In the genomic region with DNA sequence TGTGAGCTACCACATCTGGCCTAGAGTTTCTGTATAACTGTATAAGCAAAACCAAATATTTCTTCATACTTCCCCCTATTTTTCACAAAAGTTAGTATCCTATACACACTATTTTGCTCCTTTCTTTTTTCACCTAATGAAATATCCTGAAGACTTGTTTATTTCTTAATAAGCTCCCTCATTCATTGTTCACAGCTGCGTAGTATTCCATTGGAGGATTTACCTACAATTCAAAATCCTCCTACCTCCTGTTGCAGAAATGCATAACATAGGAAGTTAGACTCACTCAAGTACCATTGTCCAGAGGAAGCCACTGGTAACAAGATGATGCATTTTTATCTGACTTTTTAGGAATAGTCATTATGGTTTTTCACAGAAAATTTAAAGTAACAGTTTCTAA, we compare ENCODE assay signal across 31 cellular contexts. TPM values are rescaled to one million over a fixed set of nuclear protein-coding genes. Genes with fewer than 3 reads are reported as not detected.
"Had no signal": no experiment of that assay in that cellular context is flagged by ENCODE, and none has a peak within 500 bp of the region (broad histone marks: within the 10 kb centered on the region; RNA-seq: fewer than 3 reads in every experiment).

No MANE protein-coding gene starts in this region.

- H3K27ac ChIP-seq: stomach, suprapubic skin, testis, thoracic aorta, thyroid gland, tibial artery, tibial nerve, transverse colon, upper lobe of left lung, upper lobe of right lung, uterus, vagina had no signal

- H3K4me3 ChIP-seq: stomach, suprapubic skin, testis, thoracic aorta, thyroid gland, tibial artery, tibial nerve, transverse colon, upper lobe of left lung, upper lobe of right lung, uterus, vagina had no signal

- H3K9me3 ChIP-seq: stomach, suprapubic skin, testis, thoracic aorta, thyroid gland, tibial artery, tibial nerve, transverse colon, upper lobe of left lung, upper lobe of right lung, uterus, vagina had no signal

- H3K4me1 ChIP-seq: suprapubic skin, testis, transverse colon, upper lobe of left lung, upper lobe of right lung, uterus, vagina had no signal

- ATAC-seq: stimulated activated effector memory CD8-positive, alpha-beta T cell treated with anti-CD3 and anti-CD28 coated beads, Interleukin-12 subunit alpha, Interleukin-12 subunit beta, amount 100 ng/mL, for 72 hours; stimulated activated memory B cell treated with anti-CD40 and anti-IgM and Interleukin-4, amounts not matched to agents 10 μg/mL and 1 μg/mL and 100 μg/mL, for 72 hours; stimulated activated naive B cell treated with anti-CD40 and anti-IgM and Interleukin-4, amounts not matched to agents 10 μg/mL and 1 μg/mL and 100 μg/mL, for 72 hours; stimulated activated naive CD8-positive, alpha-beta T cell treated with anti-CD3 and anti-CD28 coated beads, Interleukin-15, amount 100 ng/mL, for 72 hours; stimulated activated naive CD8-positive, alpha-beta T cell treated with anti-CD3 and anti-CD28 coated beads, Interleukin-15, Interleukin-2, amounts not matched to agents 100 U/mL and 50 U/mL, for 24 hours; upper lobe of right lung had no signal

- H3K27me3 ChIP-seq: testis, thyroid gland, upper lobe of left lung, uterus, vagina had no signal

- DNase-seq: stimulated activated CD4-positive, alpha-beta T cell treated with anti-CD3 and anti-CD28 coated beads, Interleukin-2, amount 100 ng/mL, for 48 hours; stimulated activated CD4-positive, alpha-beta T cell treated with anti-CD3 and anti-CD28 coated beads, Interleukin-4, amount 100 ng/mL, for 1 hour; stimulated activated CD4-positive, alpha-beta T cell treated with anti-CD3 and anti-CD28 coated beads, Interleukin-4, amount 100 ng/mL, for 24 hours; stimulated activated CD4-positive, alpha-beta T cell treated with anti-CD3 and anti-CD28 coated beads, Interleukin-4, amount 100 ng/mL, for 4 hours; stimulated activated CD8-positive, alpha-beta memory T cell treated with anti-CD3 and anti-CD28 coated beads, Interleukin-4, amount 100 ng/mL, for 48 hours; stimulated activated naive B cell treated with anti-CD40 and anti-IgM and Interleukin-4, amounts not matched to agents 10 μg/mL and 1 μg/mL and 100 μg/mL, for 72 hours; stimulated activated naive CD4-positive, alpha-beta T cell; stimulated activated naive CD4-positive, alpha-beta T cell treated with Interleukin-2 at 50 U/mL for 16 hours; stimulated activated naive CD8-positive, alpha-beta T cell treated with anti-CD3 and anti-CD28 coated beads, Interleukin-15, amount 100 ng/mL, for 72 hours; stimulated activated naive CD8-positive, alpha-beta T cell treated with anti-CD3 and anti-CD28 coated beads, Interleukin-15, Interleukin-2, amounts not matched to agents 100 U/mL and 50 U/mL, for 24 hours; stomach; substantia nigra; testis; thyroid gland; tibial artery; transverse colon; trophoblast cell; upper lobe of left lung; upper lobe of right lung; uterus had no signal

- FAIRE-seq: urothelium cell line had no signal

- H3K36me3 ChIP-seq: stomach, suprapubic skin, thoracic aorta, thyroid gland, tibial artery, tibial nerve, transverse colon, upper lobe of left lung, upper lobe of right lung, uterus, vagina had no signal

RNA-seq across cellular contexts. Expression of a gene that starts 29.6 kb away (rescaled TPM):
- total RNA-seq: stomach, subcutaneous adipose tissue, suprapubic skin, temporal lobe, thoracic aorta, thyroid gland, tibial nerve, transverse colon, upper lobe of left lung, upper lobe of right lung, ureter, urinary bladder, uterus, vagina had no signal
- polyA plus RNA-seq: stomach, urinary bladder had no signal
